Comparison of ENCODE assay signal across 8 cellular contexts in the genomic region with DNA sequence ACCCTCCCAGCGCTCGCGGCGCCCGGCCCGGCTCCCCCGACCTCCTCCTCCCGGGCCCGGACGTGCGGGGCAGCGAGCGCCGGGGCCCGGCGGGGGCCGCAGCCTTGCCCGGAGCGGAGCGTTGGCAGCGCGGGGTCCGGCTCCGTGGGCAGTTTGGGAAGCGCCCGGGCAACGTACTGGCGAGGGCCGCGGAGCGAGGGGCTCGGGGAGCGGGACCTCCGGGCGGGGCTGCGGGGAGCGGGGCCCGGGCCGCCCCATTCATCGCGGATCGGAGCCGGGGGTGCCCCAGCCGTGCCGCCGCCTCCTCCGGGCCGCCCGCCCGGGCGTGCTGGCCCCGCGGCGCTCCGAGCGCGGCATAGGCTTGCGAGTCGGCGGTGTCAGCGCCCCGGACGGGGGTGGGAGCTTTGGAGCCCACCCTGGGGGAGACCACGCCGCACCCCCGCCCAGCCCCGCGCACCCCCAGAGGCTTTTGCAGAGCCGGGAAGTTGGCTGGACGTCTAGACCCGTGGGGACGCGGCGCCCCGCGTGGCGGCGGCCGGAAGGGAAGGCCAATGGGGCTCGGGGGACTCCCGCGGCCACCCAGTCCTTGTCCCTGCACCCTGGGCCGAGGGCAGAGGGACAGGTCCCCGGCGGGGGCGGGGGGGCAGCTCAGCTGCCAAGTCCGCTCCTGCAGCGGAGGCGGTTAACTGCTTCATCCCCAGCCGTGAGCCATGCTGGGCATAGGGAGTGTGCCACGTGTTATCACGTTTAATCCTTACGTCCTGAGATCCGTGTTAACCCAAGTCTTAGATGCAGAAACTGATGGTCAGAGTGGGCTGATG. TPM values are rescaled to one million over a fixed set of nuclear protein-coding genes. Genes with fewer than 3 reads are reported as not detected.
DNase-seq lines count a peak whose midpoint lies in the region; ATAC-seq and TF ChIP-seq lines count a peak whose summit lies in the region.

No MANE protein-coding gene starts in this region.

- POLR2A ChIA-PET in CD4-positive, alpha-beta T cell (lab: Charles Lee): no interaction called here

- no peak overlapping the region for H3K9ac ChIP-seq in HUES48 (ENCODE audit: low read depth, low read length)

- peaks cover 49% of the 10 kb centered on the region for H3K27me3 ChIP-seq in HUES48 (ENCODE audit: control insufficient read depth, insufficient read depth, low read length)
- H3K27me3 ChIP-seq in dorsolateral prefrontal cortex: peaks cover 0 to 40% (median 8%) of the 10 kb centered on the region in 45 donors
- H3K27me3 ChIP-seq in CD4-positive, alpha-beta T cell (ENCODE audit: control insufficient read depth, insufficient read depth, low read length): peaks cover 46% of the 10 kb centered on the region

- peaks cover 20% of the 10 kb centered on the region for H3K4me1 ChIP-seq in HUES48 (ENCODE audit: control insufficient read depth, insufficient read depth, low read length)

- peak overlapping the region; percentile 57 for H3K4me3 Mint-ChIP-seq in mesothelial cell of epicardium
- no peak overlapping the region for H3K4me3 Mint-ChIP-seq in CD4-positive, alpha-beta T cell

- no peaks in the 10 kb centered on the region for H3K9me3 Mint-ChIP-seq in mesothelial cell of epicardium
- no peaks in the 10 kb centered on the region for H3K9me3 Mint-ChIP-seq in CD4-positive, alpha-beta T cell

- DNase-seq in ACHN: peak; percentile 26
- DNase-seq in dorsolateral prefrontal cortex: peak in 4 of 10 donors; percentile 37 to 61 (median 50)
- DNase-seq in mesothelial cell of epicardium (ENCODE audit: low spot score in 2 of 2, unreplicated experiment in 2 of 2): peak in 1 of 2 experiments; percentile 71
- no peak for DNase-seq in SW480 (ENCODE audit: low spot score)
- no peak for DNase-seq in CD4-positive, alpha-beta T cell

- intact Hi-C loops in dorsolateral prefrontal cortex (cut with DNase I): loop anchor here in 1 of 2 donors (10.0 kb wide), 2 partner anchors 189 to 429 kb away; partner anchors contain the start of gene BANP
- intact Hi-C loops in CD4-positive, alpha-beta T cell (cut with DNase I, micrococcal nuclease): no loop called here

- H3K27ac ChIP-seq in HUES48 (ENCODE audit: low read depth, low read length): no peak overlapping the region
- H3K27ac ChIP-seq in dorsolateral prefrontal cortex: peak overlapping the region in 6 of 59 donors; percentile 33 to 67 (median 42)
- no peak overlapping the region for H3K27ac ChIP-seq in CD4-positive, alpha-beta T cell (ENCODE audit: low read depth, low read length)

- H3K4me3 ChIP-seq in HUES48 (ENCODE audit: low read depth, low read length) (peak overlapping the region; percentile 52), dorsolateral prefrontal cortex (peak overlapping the region in 58 of 59 donors; percentile 15 to 67 (median 48))

- no peaks in the 10 kb centered on the region for H3K36me3 ChIP-seq in HUES48 (ENCODE audit: control insufficient read depth, insufficient read depth, low read length)

- no peaks in the 10 kb centered on the region for H3K9me3 ChIP-seq in HUES48 (ENCODE audit: control insufficient read depth, insufficient read depth, low read length)
- H3K9me3 ChIP-seq in CD4-positive, alpha-beta T cell (ENCODE audit: control insufficient read depth, low read length): no peaks in the 10 kb centered on the region

- H3K36me3 Mint-ChIP-seq in mesothelial cell of epicardium: no peaks in the 10 kb centered on the region
- H3K36me3 Mint-ChIP-seq in CD4-positive, alpha-beta T cell (ENCODE audit: low read depth): no peaks in the 10 kb centered on the region

- in situ Hi-C loops in ACHN (cut with HindIII; ENCODE audit: low pct_ligation_motif_present, low pct_unique_long_range_greater_than_20kb, low sequenced_read_pairs): no loop called here

- H3K27ac Mint-ChIP-seq in mesothelial cell of epicardium: no peak overlapping the region
- no peak overlapping the region for H3K27ac Mint-ChIP-seq in CD4-positive, alpha-beta T cell

- TF ChIP-seq CTCF in dorsolateral prefrontal cortex (IDR thresholded peaks at IDR 0.05 in 54 of 56, conservative IDR thresholded peaks at IDR 0.05 in 2 of 56; ENCODE audit: low read depth in 1 of 56, partially characterized antibody in 56 of 56) (peak in 47 of 56 donors; percentile 11 to 63 (median 38)), mesothelial cell of epicardium (IDR thresholded peaks at IDR 0.05; ENCODE audit: unreplicated experiment) (peak; percentile 62)
- no peak for TF ChIP-seq CTCF in CD4-positive, alpha-beta T cell (IDR thresholded peaks at IDR 0.05)

- CTCF ChIA-PET in CD4-positive, alpha-beta T cell (lab: Charles Lee): no interaction called here

- peaks cover 34% of the 10 kb centered on the region for H3K27me3 Mint-ChIP-seq in mesothelial cell of epicardium (ENCODE audit: low read depth)
- H3K27me3 Mint-ChIP-seq in CD4-positive, alpha-beta T cell: peaks cover 35% of the 10 kb centered on the region

- no peak for ATAC-seq in HG03520 (IDR thresholded peaks at IDR 0.05; ENCODE audit: unreplicated experiment)
- ATAC-seq in HG02938 (IDR thresholded peaks at IDR 0.05; ENCODE audit: unreplicated experiment): no peak
- no peak for ATAC-seq in CD4-positive, alpha-beta T cell (ENCODE audit: poor library complexity)

- peaks cover 8% of the 10 kb centered on the region for H3K4me1 Mint-ChIP-seq in mesothelial cell of epicardium
- no peaks in the 10 kb centered on the region for H3K4me1 Mint-ChIP-seq in CD4-positive, alpha-beta T cell (ENCODE audit: low read depth)

RNA-seq across cellular contexts. Expression of gene ZNF469, which starts 0.9 kb away (rescaled TPM):
- total RNA-seq in dorsolateral prefrontal cortex (10 to 100 TPM in 5 of 120 experiments, 1 to 10 TPM in 115; 2.5 to 11.5 (median 5.7) TPM), mesothelial cell of epicardium (26.8 to 28.7 TPM (median 27.9 TPM) in 3 replicates)
- total RNA-seq in CD4-positive, alpha-beta T cell: under 1 TPM; 0.74 to 0.75 TPM
